Comparison of ENCODE assay signal across 1 cellular context in genomic region chr19:11639602-11640471, GRCh38.
TF ChIP-seq lines count a peak whose summit lies in the region.

No MANE protein-coding gene starts in this region.

TF ChIP-seq in K562, 482 proteins besides CTCF, POLR2A, EP300 and RAD21 (continued from another document and continues in another):
- no peak for TF ChIP-seq CREB3 (tag; conservative IDR thresholded peaks at IDR 0.05; ENCODE audit: low read depth)
- no peak for TF ChIP-seq ZNF165 (CRISPR knock-in tag; IDR thresholded peaks at IDR 0.05; ENCODE audit: borderline replicate concordance)
- no peak for TF ChIP-seq SFPQ (IDR thresholded peaks at IDR 0.05; ENCODE audit: low read depth, low read length)
- TF ChIP-seq TFE3 (CRISPR knock-in tag; IDR thresholded peaks at IDR 0.05): no peak
- no peak for TF ChIP-seq ELF2 (CRISPR knock-in tag; IDR thresholded peaks at IDR 0.05)
- TF ChIP-seq ID3 (CRISPR knock-in tag; IDR thresholded peaks at IDR 0.05): no peak
- TF ChIP-seq ID3 (tag; IDR thresholded peaks at IDR 0.05): 0 out of 2 replicates have a peak, but pooled peaks have one; percentile 30
- TF ChIP-seq TFAP4 (CRISPR knock-in tag; IDR thresholded peaks at IDR 0.05; ENCODE audit: borderline replicate concordance): peak; percentile 41; the same call in 1 of the 2 replicates
- TF ChIP-seq BCL6 (CRISPR knock-in tag; IDR thresholded peaks at IDR 0.05): no peak
- TF ChIP-seq ZNF75A (CRISPR knock-in tag; IDR thresholded peaks at IDR 0.05): no peak
- no peak for TF ChIP-seq AFF1 (IDR thresholded peaks at IDR 0.05; ENCODE audit: low read depth in 1 of 2, partially characterized antibody in 2 of 2)
- TF ChIP-seq MECOM (CRISPR knock-in tag; IDR thresholded peaks at IDR 0.05): no peak
- TF ChIP-seq SETDB1 (IDR thresholded peaks at IDR 0.05; ENCODE audit: low read length): no peak
- TF ChIP-seq FOXK1 (CRISPR knock-in tag; IDR thresholded peaks at IDR 0.05; ENCODE audit: borderline replicate concordance): no peak
- TF ChIP-seq CUX1 (CRISPR knock-in tag; IDR thresholded peaks at IDR 0.05): no peak
- no peak for TF ChIP-seq PTRF (tag; IDR thresholded peaks at IDR 0.05)
- TF ChIP-seq ZNF512 (tag; IDR thresholded peaks at IDR 0.05): no peak
- TF ChIP-seq MLLT1 (IDR thresholded peaks at IDR 0.05): 0 out of 4 replicates have a peak, but pooled peaks of 1 of the 2 experiments have one; percentile 48
- no peak for TF ChIP-seq TAL1 (IDR thresholded peaks at IDR 0.05)
- no peak for TF ChIP-seq ZNF140 (CRISPR knock-in tag; IDR thresholded peaks at IDR 0.05)
- no peak for TF ChIP-seq RNF2 (IDR thresholded peaks at IDR 0.05)
- no peak for TF ChIP-seq NFRKB (IDR thresholded peaks at IDR 0.05; ENCODE audit: low read depth)
- TF ChIP-seq ZSCAN29 (IDR thresholded peaks at IDR 0.05): peak; percentile 70; the same call in 1 of the 2 replicates
- no peak for TF ChIP-seq CBX3 (IDR thresholded peaks at IDR 0.05; ENCODE audit: borderline replicate concordance in 1 of 2, low read length in 2 of 2)
- TF ChIP-seq SRSF3 (IDR thresholded peaks at IDR 0.05; ENCODE audit: insufficient read depth, low read length): no peak
- no peak for TF ChIP-seq TAF9B (IDR thresholded peaks at IDR 0.05; ENCODE audit: partially characterized antibody)
- no peak for TF ChIP-seq GTF2F1 (IDR thresholded peaks at IDR 0.05; ENCODE audit: low read depth, low read length)
- TF ChIP-seq NR2F6 (CRISPR knock-in tag; IDR thresholded peaks at IDR 0.05): no peak
- TF ChIP-seq ZBTB1 (CRISPR knock-in tag; IDR thresholded peaks at IDR 0.05; ENCODE audit: borderline replicate concordance, low read depth): peak; percentile 80; the same call in 1 of the 2 replicates
- TF ChIP-seq MAFF (IDR thresholded peaks at IDR 0.05; ENCODE audit: low read length): no peak
- no peak for TF ChIP-seq AFF4 (CRISPR knock-in tag; IDR thresholded peaks at IDR 0.05)
- peak; percentile 61; the same call in 1 of the 2 replicates for TF ChIP-seq RB1 (IDR thresholded peaks at IDR 0.05; ENCODE audit: low read depth)
- no peak for TF ChIP-seq HCFC1 (IDR thresholded peaks at IDR 0.05; ENCODE audit: low read depth, low read length)
- TF ChIP-seq ZNF584 (CRISPR knock-in tag; IDR thresholded peaks at IDR 0.05; ENCODE audit: low read depth): no peak
- peak; percentile 65 for TF ChIP-seq RBM25 (IDR thresholded peaks at IDR 0.05; ENCODE audit: low read depth, low read length, severe bottlenecking)
